Comparison of ENCODE assay signal across 16 cellular contexts in genomic region chr1:183945432-183946308, GRCh38.
DNase-seq lines count a peak whose midpoint lies in the region; ATAC-seq and TF ChIP-seq lines count a peak whose summit lies in the region.
"Had no signal": no experiment of that assay in that cellular context is flagged by ENCODE, and none has a peak within 500 bp of the region (broad histone marks: within the 10 kb centered on the region; RNA-seq: fewer than 3 reads in every experiment).

No MANE protein-coding gene starts in this region.

- peaks cover 22% of the 10 kb centered on the region for H3K4me1 Mint-ChIP-seq in WTC11
- no peaks in the 10 kb centered on the region for H3K4me1 Mint-ChIP-seq in activated CD4-positive, alpha-beta memory T cell treated with anti-CD3 and anti-CD28 coated beads, Interleukin-2, amount 10 ng/mL, durations not matched to agents 7 days and 5 days

- ATAC-seq in WTC11 (peak; percentile 93), HG02763 (IDR thresholded peaks at IDR 0.05; ENCODE audit: unreplicated experiment) (no peak), left ventricle myocardium superior (no peak)
- ATAC-seq: GM12878 had no signal

- H3K4me3 Mint-ChIP-seq in WTC11, result peak overlapping the region; percentile 40
- H3K4me3 Mint-ChIP-seq in activated CD4-positive, alpha-beta memory T cell treated with anti-CD3 and anti-CD28 coated beads, Interleukin-2, amount 10 ng/mL, durations not matched to agents 7 days and 5 days, result no peak overlapping the region
- H3K4me3 Mint-ChIP-seq: T-helper 1 cell treated with Interleukin-12 subunit alpha and Interleukin-12 subunit beta and Interleukin-4 antibody, amounts not matched to agents 30 μg/mL and 1 μg/mL, for 36 hours had no signal

- no peaks in the 10 kb centered on the region for H3K9me3 Mint-ChIP-seq in WTC11
- peaks cover 5% of the 10 kb centered on the region for H3K9me3 Mint-ChIP-seq in activated CD4-positive, alpha-beta memory T cell treated with anti-CD3 and anti-CD28 coated beads, Interleukin-2, amount 10 ng/mL, durations not matched to agents 7 days and 5 days

- no peak for TF ChIP-seq CTCF in WTC11 (IDR thresholded peaks at IDR 0.05)

- CTCF ChIA-PET in WTC11 (lab: Charles Lee), result interaction anchor here (1.0 to 1.6 kb wide), 4 partner anchors 12 to 718 kb away, joined by 4 to 8 read pairs (median 4); no protein-coding TSS in a partner anchor
- CTCF ChIA-PET in activated CD4-positive, alpha-beta memory T cell treated with anti-CD3 and anti-CD28 coated beads, Interleukin-2, amount 10 ng/mL, durations not matched to agents 7 days and 5 days (lab: Charles Lee), result interaction anchor here (1.5 kb wide), 1 partner anchor 14 kb away, joined by 4 read pairs; no protein-coding TSS in a partner anchor

- H3K27me3 Mint-ChIP-seq in WTC11 (ENCODE audit: low read depth), result peaks cover 80% of the 10 kb centered on the region
- peaks cover 4% of the 10 kb centered on the region for H3K27me3 Mint-ChIP-seq in activated CD4-positive, alpha-beta memory T cell treated with anti-CD3 and anti-CD28 coated beads, Interleukin-2, amount 10 ng/mL, durations not matched to agents 7 days and 5 days

- no peak overlapping the region for H3K27ac Mint-ChIP-seq in WTC11
- H3K27ac Mint-ChIP-seq in activated CD4-positive, alpha-beta memory T cell treated with anti-CD3 and anti-CD28 coated beads, Interleukin-2, amount 10 ng/mL, durations not matched to agents 7 days and 5 days, result no peak overlapping the region
- H3K27ac Mint-ChIP-seq: T-helper 1 cell treated with Interleukin-12 subunit alpha and Interleukin-12 subunit beta and Interleukin-4 antibody, amounts not matched to agents 30 μg/mL and 1 μg/mL, for 36 hours had no signal

- no peaks in the 10 kb centered on the region for H3K36me3 Mint-ChIP-seq in WTC11
- H3K36me3 Mint-ChIP-seq in activated CD4-positive, alpha-beta memory T cell treated with anti-CD3 and anti-CD28 coated beads, Interleukin-2, amount 10 ng/mL, durations not matched to agents 7 days and 5 days (ENCODE audit: low read depth), result peaks cover 5% of the 10 kb centered on the region

- DNase-seq in CMK (ENCODE audit: low read depth) (peak; percentile 27), LHCN-M2 (ENCODE audit: low read depth) (peak; percentile 82), WTC11 (ENCODE audit: low spot score) (peak; percentile 27), left kidney (ENCODE audit: low read depth, low spot score) (peak; percentile 67), NCI-H1048 (lab: John Stamatoyannopoulos, UW) (no peak), left ventricle myocardium superior (no peak)
- DNase-seq in activated CD4-positive, alpha-beta memory T cell treated with anti-CD3 and anti-CD28 coated beads, Interleukin-2, amount 10 ng/mL, durations not matched to agents 7 days and 5 days, result no peak
- DNase-seq: activated CD4-positive, alpha-beta T cell treated with anti-CD3 and anti-CD28 coated beads, Interleukin-2, amount 50 U/mL, for 48 hours; activated naive CD4-positive, alpha-beta T cell; kidney glomerular epithelial cell; NCI-H1930; occipital lobe; stimulated activated CD8-positive, alpha-beta memory T cell treated with anti-CD3 and anti-CD28 coated beads, Interleukin-4, amount 100 ng/mL, for 48 hours had no signal

- intact Hi-C loops in left ventricle myocardium superior (cut with micrococcal nuclease), result no loop called here

- POLR2A ChIA-PET in WTC11 (lab: Charles Lee), result interaction anchor here (0.8 kb wide), 1 partner anchor 92 kb away, joined by 3 read pairs; the partner anchor contains the start of gene COLGALT2
- POLR2A ChIA-PET in activated CD4-positive, alpha-beta memory T cell treated with anti-CD3 and anti-CD28 coated beads, Interleukin-2, amount 10 ng/mL, durations not matched to agents 7 days and 5 days (lab: Charles Lee), result interaction anchor here (0.7 kb wide), 2 partner anchors 9 to 310 kb away, joined by 3 read pairs; no protein-coding TSS in a partner anchor

TF ChIP-seq in WTC11, 78 proteins besides CTCF, POLR2A, EP300 and RAD21:
- TF ChIP-seq ZNF263 (CRISPR knock-in tag; IDR thresholded peaks at IDR 0.05; ENCODE audit: low read depth) (no peak), ZNF121 (CRISPR knock-in tag; IDR thresholded peaks at IDR 0.05) (peak; percentile 49; the same call in 1 of the 2 replicates)

Comparison
In these comparisons a context has a peak if more than half of its experiments do, and no peak if none do; other contexts are left out.
1. DNase-seq: peak in CMK (single experiment), LHCN-M2 (single experiment), WTC11 (single experiment) and left kidney (single experiment); none in activated CD4-positive, alpha-beta memory T cell treated with anti-CD3 and anti-CD28 coated beads, Interleukin-2, amount 10 ng/mL, durations not matched to agents 7 days and 5 days (single experiment), NCI-H1048 (single experiment) and left ventricle myocardium superior (single experiment).